Comparison of ENCODE assay signal across 8 cellular contexts in the genomic region with DNA sequence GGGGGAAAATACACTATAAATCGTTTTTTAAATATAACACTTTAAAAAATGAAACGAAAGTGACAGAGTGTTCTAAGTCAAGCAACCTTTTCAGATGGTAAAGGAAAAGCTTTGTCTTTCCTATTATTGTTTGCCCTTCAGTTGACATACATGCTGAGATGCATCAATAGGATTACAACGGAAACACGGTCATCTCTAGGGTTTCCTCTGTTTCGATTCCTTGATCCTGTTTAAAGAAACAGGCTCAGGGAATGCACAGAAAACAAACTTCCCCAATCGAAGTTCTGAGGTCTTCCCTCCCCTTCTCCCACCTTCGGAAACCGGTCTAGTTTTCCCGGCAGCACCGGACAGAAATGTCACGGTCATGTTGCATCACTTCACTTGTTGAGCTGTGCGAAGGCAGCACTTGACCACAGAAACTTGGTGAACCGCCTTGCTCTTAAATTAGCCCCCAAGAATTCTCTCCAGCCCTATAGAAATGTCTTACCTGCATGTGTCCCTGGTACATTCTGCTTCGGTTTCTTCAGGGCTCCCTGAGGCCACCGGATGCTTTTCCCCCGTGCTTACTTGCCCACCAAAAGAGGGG. TPM values are rescaled to one million over a fixed set of nuclear protein-coding genes. Genes with fewer than 3 reads are reported as not detected.
A peak's percentile ranks its signal among the peaks of the same experiment; 100 is the strongest.
DNase-seq lines count a peak whose midpoint lies in the region; ATAC-seq and TF ChIP-seq lines count a peak whose summit lies in the region.

No MANE protein-coding gene starts in this region.

- no peaks in the 10 kb centered on the region for H4K20me1 ChIP-seq in SK-N-SH (ENCODE audit: insufficient read depth)

- H3K4me3 ChIP-seq in SK-N-SH (ENCODE audit: low read depth in 2 of 2, low read length in 1 of 2) (peak overlapping the region; percentile 42 to 57), epithelial cell of proximal tubule (ENCODE audit: low read depth, low read length) (peak overlapping the region; percentile 31)

- H3K4me1 ChIP-seq in SK-N-SH (ENCODE audit: control insufficient read depth in 1 of 2, insufficient read depth in 2 of 2, low read depth in 1 of 2, low read length in 1 of 2) (peaks cover 0 to 9% of the 10 kb centered on the region in 2 experiments; a peak in 1 of 4 replicates), foreskin keratinocyte (no peaks in the 10 kb centered on the region)

- H3K27me3 ChIP-seq in SK-N-SH (ENCODE audit: insufficient read depth): peaks cover 5% of the 10 kb centered on the region; the same call in 1 of the 2 replicates
- peaks cover 45% of the 10 kb centered on the region for H3K27me3 ChIP-seq in foreskin keratinocyte

- H2AFZ ChIP-seq in SK-N-SH (ENCODE audit: low read depth): no peak overlapping the region

- 6% methylated on average over 16 of the region's 16 CpGs for WGBS in SK-N-SH (ENCODE audit: low lambda C conversion rate)

- no peak for TF ChIP-seq EP300 in SK-N-SH (IDR thresholded peaks at IDR 0.05; ENCODE audit: borderline replicate concordance in 1 of 2, low read depth in 1 of 2, low read length in 1 of 2)

- TF ChIP-seq CTCF in SK-N-SH (IDR thresholded peaks at IDR 0.05) (no peak), epithelial cell of proximal tubule (conservative IDR thresholded peaks at IDR 0.05; ENCODE audit: low read depth, low read length) (no peak), foreskin keratinocyte (conservative IDR thresholded peaks at IDR 0.05) (no peak)

- H3K4me2 ChIP-seq in SK-N-SH: peak overlapping the region; percentile 56

- H3K36me3 ChIP-seq in SK-N-SH (replicated peaks in 1 of 2; ENCODE audit: control insufficient read depth in 1 of 2, insufficient read depth in 2 of 2, low read length in 1 of 2): no peaks in the 10 kb centered on the region

- H3K9me2 ChIP-seq in SK-N-SH: no peaks in the 10 kb centered on the region

- no peak for TF ChIP-seq RAD21 in SK-N-SH (IDR thresholded peaks at IDR 0.05; ENCODE audit: low read length)

- H3K79me2 ChIP-seq in SK-N-SH (ENCODE audit: insufficient read depth): no peaks in the 10 kb centered on the region

- H3F3A ChIP-seq in SK-N-SH (replicated peaks; ENCODE audit: insufficient read depth): no peaks in the 10 kb centered on the region

- no peaks in the 10 kb centered on the region for H3K9me3 ChIP-seq in SK-N-SH

- POLR2A ChIA-PET in SK-N-SH (lab: Yijun Ruan, JAX): no interaction called here

- H3K27ac ChIP-seq in SK-N-SH (ENCODE audit: low read depth in 2 of 2, low read length in 1 of 2) (no peak overlapping the region), foreskin keratinocyte (no peak overlapping the region)

- ATAC-seq in SK-N-SH treated with all-trans-retinoic acid at 6 μM for 48 hours (no peak), HG02571 (IDR thresholded peaks at IDR 0.05; ENCODE audit: unreplicated experiment) (peak; percentile 46), esophagus mucosa (no peak), foreskin keratinocyte (no peak)
- no peak for ATAC-seq in activated CD4-positive, CD25-positive, alpha-beta regulatory T cell treated with anti-CD3 and anti-CD28 coated beads, Interleukin-2, amount 50 U/mL, for 24 hours

- peak; percentile 11 for DNase-seq in SK-N-SH
- peak; percentile 41 for DNase-seq in NCI-H345 (lab: John Stamatoyannopoulos, UW)
- no peak for DNase-seq in epithelial cell of proximal tubule (ENCODE audit: low read depth)
- DNase-seq in foreskin keratinocyte: no peak

- no peak overlapping the region for H3K9ac ChIP-seq in SK-N-SH

- CTCF ChIA-PET in SK-N-SH (lab: Yijun Ruan, JAX): interaction anchor here (1.2 to 1.3 kb wide), 2 partner anchors 225 to 268 kb away, joined by 4 to 6 read pairs; no protein-coding TSS in a partner anchor

TF ChIP-seq in SK-N-SH, 30 proteins besides CTCF, POLR2A, EP300 and RAD21:
- TF ChIP-seq, protein P1, sequence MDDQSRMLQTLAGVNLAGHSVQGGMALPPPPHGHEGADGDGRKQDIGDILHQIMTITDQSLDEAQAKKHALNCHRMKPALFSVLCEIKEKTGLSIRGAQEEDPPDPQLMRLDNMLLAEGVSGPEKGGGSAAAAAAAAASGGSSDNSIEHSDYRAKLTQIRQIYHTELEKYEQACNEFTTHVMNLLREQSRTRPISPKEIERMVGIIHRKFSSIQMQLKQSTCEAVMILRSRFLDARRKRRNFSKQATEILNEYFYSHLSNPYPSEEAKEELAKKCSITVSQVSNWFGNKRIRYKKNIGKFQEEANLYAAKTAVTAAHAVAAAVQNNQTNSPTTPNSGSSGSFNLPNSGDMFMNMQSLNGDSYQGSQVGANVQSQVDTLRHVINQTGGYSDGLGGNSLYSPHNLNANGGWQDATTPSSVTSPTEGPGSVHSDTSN (IDR thresholded peaks at IDR 0.05): no peak
- TF ChIP-seq, protein P2, sequence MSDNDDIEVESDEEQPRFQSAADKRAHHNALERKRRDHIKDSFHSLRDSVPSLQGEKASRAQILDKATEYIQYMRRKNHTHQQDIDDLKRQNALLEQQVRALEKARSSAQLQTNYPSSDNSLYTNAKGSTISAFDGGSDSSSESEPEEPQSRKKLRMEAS (IDR thresholded peaks at IDR 0.05; ENCODE audit: low read depth): no peak
- TF ChIP-seq GATA2 (CRISPR knock-in tag; IDR thresholded peaks at IDR 0.05): no peak
- TF ChIP-seq, protein P3, sequence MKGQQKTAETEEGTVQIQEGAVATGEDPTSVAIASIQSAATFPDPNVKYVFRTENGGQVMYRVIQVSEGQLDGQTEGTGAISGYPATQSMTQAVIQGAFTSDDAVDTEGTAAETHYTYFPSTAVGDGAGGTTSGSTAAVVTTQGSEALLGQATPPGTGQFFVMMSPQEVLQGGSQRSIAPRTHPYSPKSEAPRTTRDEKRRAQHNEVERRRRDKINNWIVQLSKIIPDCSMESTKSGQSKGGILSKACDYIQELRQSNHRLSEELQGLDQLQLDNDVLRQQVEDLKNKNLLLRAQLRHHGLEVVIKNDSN (IDR thresholded peaks at IDR 0.05; ENCODE audit: borderline replicate concordance, low read depth): no peak
- TF ChIP-seq, protein P4, sequence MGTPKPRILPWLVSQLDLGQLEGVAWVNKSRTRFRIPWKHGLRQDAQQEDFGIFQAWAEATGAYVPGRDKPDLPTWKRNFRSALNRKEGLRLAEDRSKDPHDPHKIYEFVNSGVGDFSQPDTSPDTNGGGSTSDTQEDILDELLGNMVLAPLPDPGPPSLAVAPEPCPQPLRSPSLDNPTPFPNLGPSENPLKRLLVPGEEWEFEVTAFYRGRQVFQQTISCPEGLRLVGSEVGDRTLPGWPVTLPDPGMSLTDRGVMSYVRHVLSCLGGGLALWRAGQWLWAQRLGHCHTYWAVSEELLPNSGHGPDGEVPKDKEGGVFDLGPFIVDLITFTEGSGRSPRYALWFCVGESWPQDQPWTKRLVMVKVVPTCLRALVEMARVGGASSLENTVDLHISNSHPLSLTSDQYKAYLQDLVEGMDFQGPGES (IDR thresholded peaks at IDR 0.05; ENCODE audit: low read depth, low read length): no peak

TF ChIP-seq in SK-N-SH treated with all-trans-retinoic acid at 6 μM for 48 hours, 23 proteins besides CTCF, POLR2A, EP300 and RAD21:
- no peak for TF ChIP-seq GLIS3 (CRISPR knock-in tag; IDR thresholded peaks at IDR 0.05)
- TF ChIP-seq ZNF565 (CRISPR knock-in tag; conservative IDR thresholded peaks at IDR 0.05; ENCODE audit: low read depth): no peak
- no peak for TF ChIP-seq ZFP30 (CRISPR knock-in tag; IDR thresholded peaks at IDR 0.05)
- no peak for TF ChIP-seq CSRNP3 (CRISPR knock-in tag; IDR thresholded peaks at IDR 0.05)
- no peak for TF ChIP-seq TCF4 (CRISPR knock-in tag; IDR thresholded peaks at IDR 0.05; ENCODE audit: borderline replicate concordance)
- TF ChIP-seq SNAI2 (CRISPR knock-in tag; IDR thresholded peaks at IDR 0.05): no peak
- no peak for TF ChIP-seq PATZ1 (CRISPR knock-in tag; IDR thresholded peaks at IDR 0.05; ENCODE audit: borderline replicate concordance)
- TF ChIP-seq ZNF70 (CRISPR knock-in tag; IDR thresholded peaks at IDR 0.05): no peak

RNA-seq across cellular contexts. Expression of gene PEX5L, which starts 0.6 kb away (rescaled TPM):
- polyA plus RNA-seq in SK-N-SH (2012; rRNA removed) (not detected in 2 replicates), foreskin keratinocyte (0.20 and 0.30 TPM in 2 replicates)
- polyA plus RNA-seq in SK-N-SH (2012; cell fraction: cytosol; rRNA removed): 0.01 and 0.03 TPM in 2 replicates
- polyA plus RNA-seq in SK-N-SH (2012; cell fraction: nucleus; rRNA removed): 0.01 and 0.06 TPM in 2 replicates
- total RNA-seq in epithelial cell of proximal tubule (0.12 TPM in 1 of 2 replicates, not detected in the other), esophagus mucosa (not detected), foreskin keratinocyte (1.1 TPM in 2 replicates)

Comparison
In these comparisons a context has a peak if more than half of its experiments do, and no peak if none do; other contexts are left out.
1. DNase-seq: peak in SK-N-SH (single experiment) and NCI-H345 (single experiment); none in epithelial cell of proximal tubule (single experiment) and foreskin keratinocyte (0 of 2).